In genomic region chr14:50718949-50719348, GRCh38 we compare ENCODE assay signal across 1 cellular context.
TF ChIP-seq lines count a peak whose summit lies in the region.

No MANE protein-coding gene starts in this region.

TF ChIP-seq in HepG2, 621 proteins besides CTCF, POLR2A, EP300 and RAD21 (continued from another document):
- TF ChIP-seq ZMYM3 (CRISPR knock-in tag; IDR thresholded peaks at IDR 0.05), result 0 out of 2 replicates have a peak, but pooled peaks have one; percentile 51
- TF ChIP-seq SRSF9 (IDR thresholded peaks at IDR 0.05; ENCODE audit: borderline replicate concordance, insufficient read depth, low read depth, low read length, poor library complexity, severe bottlenecking), result no peak
- TF ChIP-seq SOX5 (CRISPR knock-in tag; IDR thresholded peaks at IDR 0.05; ENCODE audit: borderline replicate concordance), result no peak
- TF ChIP-seq CEBPG (CRISPR knock-in tag; IDR thresholded peaks at IDR 0.05), result peak; percentile 31; the same call in 1 of the 2 replicates
- no peak for TF ChIP-seq PITX1 (CRISPR knock-in tag; IDR thresholded peaks at IDR 0.05)
- no peak for TF ChIP-seq ATF5 (CRISPR knock-in tag; IDR thresholded peaks at IDR 0.05; ENCODE audit: low read depth)
- no peak for TF ChIP-seq MIER2 (CRISPR knock-in tag; IDR thresholded peaks at IDR 0.05)
- no peak for TF ChIP-seq ZFP90 (CRISPR knock-in tag; IDR thresholded peaks at IDR 0.05; ENCODE audit: borderline replicate concordance)
- no peak for TF ChIP-seq MIXL1 (CRISPR knock-in tag; IDR thresholded peaks at IDR 0.05)
- no peak for TF ChIP-seq MBD4 (IDR thresholded peaks at IDR 0.05; ENCODE audit: borderline replicate concordance, low read length)
- TF ChIP-seq ZNF142 (CRISPR knock-in tag; IDR thresholded peaks at IDR 0.05), result no peak
- TF ChIP-seq SNRNP70 (IDR thresholded peaks at IDR 0.05; ENCODE audit: low read depth, low read length), result no peak
- no peak for TF ChIP-seq LRRFIP1 (CRISPR knock-in tag; conservative IDR thresholded peaks at IDR 0.05)
- TF ChIP-seq ZNF629 (CRISPR knock-in tag; conservative IDR thresholded peaks at IDR 0.05), result peak; percentile 76
- no peak for TF ChIP-seq ZNF383 (CRISPR knock-in tag; IDR thresholded peaks at IDR 0.05; ENCODE audit: borderline replicate concordance)
- no peak for TF ChIP-seq IRF2 (CRISPR knock-in tag; IDR thresholded peaks at IDR 0.05)
- TF ChIP-seq CBX1 (IDR thresholded peaks at IDR 0.05; ENCODE audit: low read depth), result no peak
- TF ChIP-seq ARID5B (CRISPR knock-in tag; IDR thresholded peaks at IDR 0.05), result no peak
- no peak for TF ChIP-seq ZNF691 (CRISPR knock-in tag; IDR thresholded peaks at IDR 0.05; ENCODE audit: borderline replicate concordance, low read depth)
- TF ChIP-seq TCF7L2 (IDR thresholded peaks at IDR 0.05; ENCODE audit: low read depth, low read length), result no peak
- TF ChIP-seq ZBTB1 (CRISPR knock-in tag; IDR thresholded peaks at IDR 0.05; ENCODE audit: borderline replicate concordance), result no peak
- TF ChIP-seq MXD4 (CRISPR knock-in tag; IDR thresholded peaks at IDR 0.05), result no peak
- TF ChIP-seq ZNF224 (CRISPR knock-in tag; IDR thresholded peaks at IDR 0.05), result no peak
- no peak for TF ChIP-seq RNF2 (conservative IDR thresholded peaks at IDR 0.05; ENCODE audit: low read depth)
- TF ChIP-seq ZNF256 (CRISPR knock-in tag; conservative IDR thresholded peaks at IDR 0.05), result no peak
- TF ChIP-seq CEBPB (IDR thresholded peaks at IDR 0.05; ENCODE audit: borderline replicate concordance, low read depth, low read length), result 0 out of 2 replicates have a peak, but pooled peaks have one; percentile 53
